ENCODE assay signal across 1 cellular context in the genomic region with DNA sequence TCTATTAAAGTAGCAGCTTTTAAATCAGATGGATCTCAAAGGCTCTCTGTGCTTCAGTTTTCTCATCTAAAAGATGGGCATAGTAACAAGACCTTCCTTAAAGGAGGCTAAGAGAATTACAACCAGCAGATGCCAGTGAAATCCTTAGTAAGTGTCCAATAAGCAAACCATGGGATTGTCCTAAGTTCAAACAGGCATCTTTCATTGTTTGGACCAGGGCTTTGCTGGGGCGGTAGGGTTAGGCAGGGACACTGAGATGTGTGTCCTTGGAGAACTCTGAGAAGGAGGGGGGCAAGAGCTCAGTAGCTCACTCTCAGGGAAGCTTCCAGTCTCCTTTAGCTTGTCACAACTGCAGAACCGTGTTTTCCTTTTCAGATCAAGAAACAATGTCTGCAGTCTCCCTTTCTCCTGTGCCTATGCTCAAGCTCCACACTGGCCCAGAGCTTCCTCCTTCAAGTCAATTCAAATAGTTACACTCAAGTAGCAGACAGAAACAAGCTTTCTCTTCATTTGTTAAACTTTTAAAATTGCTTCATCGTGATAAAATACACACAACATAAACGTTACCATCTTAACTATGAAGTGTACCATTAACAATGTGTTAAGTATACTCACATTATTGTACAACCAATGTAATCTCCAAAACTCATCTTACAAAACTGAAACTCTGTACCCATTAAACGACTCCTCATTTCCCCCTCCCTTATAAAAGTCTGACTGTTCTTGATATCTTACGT.
TF ChIP-seq lines count a peak whose summit lies in the region.

No MANE protein-coding gene starts in this region.

TF ChIP-seq in IMR-90, 13 proteins besides CTCF, POLR2A, EP300 and RAD21:
- TF ChIP-seq FOS (IDR thresholded peaks at IDR 0.05; ENCODE audit: low read depth, low read length) (no peak), CHD1 (IDR thresholded peaks at IDR 0.05; ENCODE audit: low read depth, low read length) (no peak), NFE2L2 (IDR thresholded peaks at IDR 0.05; ENCODE audit: low read depth, low read length) (no peak), RCOR1 (IDR thresholded peaks at IDR 0.05; ENCODE audit: insufficient replicate concordance, low read length) (no peak), BHLHE40 (IDR thresholded peaks at IDR 0.05; ENCODE audit: low read depth, low read length) (no peak), MXI1 (IDR thresholded peaks at IDR 0.05; ENCODE audit: borderline replicate concordance, low read depth, low read length) (no peak), RFX5 (IDR thresholded peaks at IDR 0.05; ENCODE audit: low read depth, low read length) (no peak), MAFK (IDR thresholded peaks at IDR 0.05; ENCODE audit: low read depth, low read length) (no peak), CEBPB (IDR thresholded peaks at IDR 0.05; ENCODE audit: low read depth, low read length) (no peak), MAZ (IDR thresholded peaks at IDR 0.05; ENCODE audit: borderline replicate concordance, low read depth, low read length) (no peak), SMC3 (IDR thresholded peaks at IDR 0.05; ENCODE audit: low read depth, low read length) (no peak)
- TF ChIP-seq, protein P1, sequence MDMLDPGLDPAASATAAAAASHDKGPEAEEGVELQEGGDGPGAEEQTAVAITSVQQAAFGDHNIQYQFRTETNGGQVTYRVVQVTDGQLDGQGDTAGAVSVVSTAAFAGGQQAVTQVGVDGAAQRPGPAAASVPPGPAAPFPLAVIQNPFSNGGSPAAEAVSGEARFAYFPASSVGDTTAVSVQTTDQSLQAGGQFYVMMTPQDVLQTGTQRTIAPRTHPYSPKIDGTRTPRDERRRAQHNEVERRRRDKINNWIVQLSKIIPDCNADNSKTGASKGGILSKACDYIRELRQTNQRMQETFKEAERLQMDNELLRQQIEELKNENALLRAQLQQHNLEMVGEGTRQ (IDR thresholded peaks at IDR 0.05; ENCODE audit: low read depth, low read length), result no peak
- TF ChIP-seq, protein P2, sequence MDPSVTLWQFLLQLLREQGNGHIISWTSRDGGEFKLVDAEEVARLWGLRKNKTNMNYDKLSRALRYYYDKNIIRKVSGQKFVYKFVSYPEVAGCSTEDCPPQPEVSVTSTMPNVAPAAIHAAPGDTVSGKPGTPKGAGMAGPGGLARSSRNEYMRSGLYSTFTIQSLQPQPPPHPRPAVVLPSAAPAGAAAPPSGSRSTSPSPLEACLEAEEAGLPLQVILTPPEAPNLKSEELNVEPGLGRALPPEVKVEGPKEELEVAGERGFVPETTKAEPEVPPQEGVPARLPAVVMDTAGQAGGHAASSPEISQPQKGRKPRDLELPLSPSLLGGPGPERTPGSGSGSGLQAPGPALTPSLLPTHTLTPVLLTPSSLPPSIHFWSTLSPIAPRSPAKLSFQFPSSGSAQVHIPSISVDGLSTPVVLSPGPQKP (IDR thresholded peaks at IDR 0.05; ENCODE audit: borderline replicate concordance, low read depth, low read length), result no peak
